8 cellular contexts compared by ENCODE assay signal in the genomic region with DNA sequence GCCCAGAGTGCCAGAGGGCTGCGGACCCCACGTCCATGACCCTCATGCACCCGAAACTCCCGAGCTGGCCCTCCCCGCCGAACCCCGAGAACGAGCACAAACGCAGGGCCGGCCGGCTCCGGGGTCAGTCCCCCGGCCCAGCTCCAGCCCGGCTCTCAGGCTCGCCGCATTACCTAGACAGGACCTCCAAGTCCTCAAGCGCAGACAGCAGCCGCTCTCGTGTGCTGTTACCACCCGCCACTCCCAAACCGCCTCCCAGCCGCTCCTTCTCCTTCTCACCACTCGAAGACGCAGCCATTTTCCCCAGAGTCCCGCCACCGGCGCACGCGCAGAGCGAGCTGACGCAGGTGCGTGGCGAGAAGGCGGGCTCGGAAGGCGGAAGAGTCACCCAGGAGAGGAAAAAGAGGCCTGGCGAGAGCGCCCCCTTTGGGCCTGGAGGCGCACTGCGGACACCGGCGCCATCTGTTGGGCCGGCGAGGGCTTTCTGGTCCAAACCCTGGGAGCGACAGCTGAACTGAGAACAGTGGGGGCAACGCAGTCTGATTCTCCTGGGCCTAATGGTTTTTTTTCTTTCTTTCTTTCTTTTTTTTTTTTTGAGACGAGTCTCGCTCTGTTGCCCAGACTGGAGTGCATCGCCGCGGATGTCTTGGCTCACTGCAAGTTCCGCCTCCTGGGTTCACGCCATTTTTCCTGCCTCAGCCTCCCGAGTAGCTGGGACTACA. TPM values are rescaled to one million over a fixed set of nuclear protein-coding genes. Genes with fewer than 3 reads are reported as not detected.
DNase-seq lines count a peak whose midpoint lies in the region; ATAC-seq, FAIRE-seq and TF ChIP-seq lines count a peak whose summit lies in the region.

A gene with protein sequence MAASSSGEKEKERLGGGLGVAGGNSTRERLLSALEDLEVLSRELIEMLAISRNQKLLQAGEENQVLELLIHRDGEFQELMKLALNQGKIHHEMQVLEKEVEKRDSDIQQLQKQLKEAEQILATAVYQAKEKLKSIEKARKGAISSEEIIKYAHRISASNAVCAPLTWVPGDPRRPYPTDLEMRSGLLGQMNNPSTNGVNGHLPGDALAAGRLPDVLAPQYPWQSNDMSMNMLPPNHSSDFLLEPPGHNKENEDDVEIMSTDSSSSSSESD (minus strand): TSS at position 324 of the 722 bp plus-strand sequence. CDS start 26 bp downstream, at position 298.

- peak within 1 kb of the TSS; percentile 94 for H3K4me3 ChIP-seq in BE2C (ENCODE audit: low read depth, low read length)
- H3K4me3 ChIP-seq in kidney (ENCODE audit: low read length in 2 of 2): peak within 1 kb of the TSS; percentile 93 to 96

- H3K4me1 ChIP-seq in BE2C (no peaks in the 10 kb centered on the region), kidney (ENCODE audit: control insufficient read depth in 1 of 2, insufficient read depth in 1 of 2, low read depth in 1 of 2, low read length in 2 of 2) (peaks cover 11 to 34% of the 10 kb centered on the region in 2 donors)

- no peaks in the 10 kb centered on the region for H3K27me3 ChIP-seq in BE2C

- H3K27ac ChIP-seq in kidney (ENCODE audit: low read depth in 2 of 2, low read length in 2 of 2): peak within 1 kb of the TSS; percentile 59 to 82

- FAIRE-seq in kidney (lab: Jason Lieb, UNC): peak; percentile 8

- peak; percentile 95 for TF ChIP-seq POLR2A in GM19099 (IDR thresholded peaks at IDR 0.05; ENCODE audit: extremely low read depth, insufficient read length, low read depth)

- H3K36me3 ChIP-seq in BE2C: 0 out of 2 replicates have a peak, but pooled peaks cover under 1% of the 10 kb centered on the region
- no peaks in the 10 kb centered on the region for H3K36me3 ChIP-seq in kidney (ENCODE audit: control insufficient read depth in 1 of 2, insufficient read depth in 2 of 2, low read length in 2 of 2)

- intact Hi-C loops in kidney (cut with DNase I): no loop called here

- peak; percentile 97 for DNase-seq in BE2C
- peak; percentile 88 for DNase-seq in NCI-H460 (ENCODE audit: extremely low read depth, low read depth)
- DNase-seq in activated CD4-positive, alpha-beta T cell treated with anti-CD3 and anti-CD28 coated beads for 1 hour: peak; percentile 96
- peak; percentile 91 for DNase-seq in cerebellum (ENCODE audit: low spot score)
- DNase-seq in kidney: peak; percentile 98
- peak; percentile 97 for DNase-seq in stimulated activated CD4-positive, alpha-beta T cell treated with anti-CD3 and anti-CD28 coated beads, Interleukin-15, amount 100 ng/mL, for 24 hours

- ATAC-seq in HG03432 (IDR thresholded peaks at IDR 0.05; ENCODE audit: unreplicated experiment): peak; percentile 96

- TF ChIP-seq CTCF in BE2C (IDR thresholded peaks at IDR 0.05; ENCODE audit: low read depth, low read length) (peak; percentile 98), kidney (IDR thresholded peaks at IDR 0.05; ENCODE audit: borderline replicate concordance, extremely low read depth, insufficient read depth) (peak; percentile 96)

- H3K9me3 ChIP-seq in BE2C (no peaks in the 10 kb centered on the region), kidney (ENCODE audit: control insufficient read depth in 1 of 2, low read length in 2 of 2) (no peaks in the 10 kb centered on the region)

- H3K9ac ChIP-seq in kidney (ENCODE audit: low read length in 2 of 2): peak within 1 kb of the TSS; percentile 94 to 95

RNA-seq across cellular contexts. Expression of the gene that starts here (rescaled TPM):
- polyA plus RNA-seq in BE2C (2012; ENCODE audit: insufficient read depth, insufficient read length, low read depth): 70.4 TPM
- total RNA-seq in NCI-H460 (2014; rRNA removed; shearing (Covaris generic)): 20.6 and 24.1 TPM in 2 replicates
- 12.8 and 20.0 TPM in 2 replicates for polyA plus RNA-seq in NCI-H460 (2014; cell fraction: nucleus; rRNA removed)
- 31.7 TPM for total RNA-seq in cerebellum
- total RNA-seq in kidney: 50.8 TPM
- polyA plus RNA-seq in kidney (ENCODE audit: insufficient read depth, low read depth, low replicate concordance): 54.3 TPM

Comparison
In these comparisons a context has a peak if more than half of its experiments do, and no peak if none do; other contexts are left out.
1. Peak in every context shown above with its lines: DNase-seq, ATAC-seq, H3K4me3 ChIP-seq and H3K27ac ChIP-seq.